ENCODE assay signal across 13 cellular contexts in genomic region chr12:46453428-46453827, GRCh38.
"Had no signal": no experiment of that assay in that cellular context is flagged by ENCODE, and none has a peak within 500 bp of the region (broad histone marks: within the 10 kb centered on the region; RNA-seq: fewer than 3 reads in every experiment).

No MANE protein-coding gene starts in this region.

- H3K27me3 Mint-ChIP-seq: activated naive CD8-positive, alpha-beta T cell treated with anti-CD3 and anti-CD28 coated beads, Interleukin-2, amount 10 ng/mL, durations not matched to agents 7 days and 5 days; stimulated activated naive CD8-positive, alpha-beta T cell treated with anti-CD3 and anti-CD28 coated beads, Interleukin-15, Interleukin-2, amounts not matched to agents 100 ng/mL and 50 ng/mL, for 24 hours; T-helper 17 cell had no signal

- H3K9me3 Mint-ChIP-seq: nephron progenitor cell; stimulated activated naive CD8-positive, alpha-beta T cell treated with anti-CD3 and anti-CD28 coated beads, Interleukin-15, Interleukin-2, amounts not matched to agents 100 ng/mL and 50 ng/mL, for 24 hours; WTC11 had no signal

- H3K4me3 Mint-ChIP-seq: activated naive CD8-positive, alpha-beta T cell treated with anti-CD3 and anti-CD28 coated beads, Interleukin-2, amount 10 ng/mL, durations not matched to agents 7 days and 5 days; nephron progenitor cell; stimulated activated naive CD8-positive, alpha-beta T cell treated with anti-CD3 and anti-CD28 coated beads, Interleukin-15, Interleukin-2, amounts not matched to agents 100 ng/mL and 50 ng/mL, for 24 hours; T-helper 17 cell; WTC11 had no signal

- H3K27ac ChIP-seq: gastroesophageal sphincter, left ventricle myocardium inferior, sigmoid colon, testis had no signal

- H3K27ac Mint-ChIP-seq: activated naive CD8-positive, alpha-beta T cell treated with anti-CD3 and anti-CD28 coated beads, Interleukin-2, amount 10 ng/mL, durations not matched to agents 7 days and 5 days; nephron progenitor cell; stimulated activated naive CD8-positive, alpha-beta T cell treated with anti-CD3 and anti-CD28 coated beads, Interleukin-15, Interleukin-2, amounts not matched to agents 100 ng/mL and 50 ng/mL, for 24 hours; T-helper 17 cell; WTC11 had no signal

- H3K36me3 ChIP-seq: gastroesophageal sphincter, left ventricle myocardium inferior, sigmoid colon had no signal

- H3K4me3 ChIP-seq: gastroesophageal sphincter, left ventricle myocardium inferior, sigmoid colon, testis had no signal

- H3K27me3 ChIP-seq: gastroesophageal sphincter, sigmoid colon, testis had no signal

- ATAC-seq: gastroesophageal sphincter, T-helper 17 cell, WTC11 had no signal

- DNase-seq: activated CD4-positive, alpha-beta T cell treated with anti-CD3 and anti-CD28 coated beads for 48 hours; activated naive CD8-positive, alpha-beta T cell treated with anti-CD3 and anti-CD28 coated beads, Interleukin-2, amount 10 ng/mL, durations not matched to agents 7 days and 5 days; islet precursor cell; left ventricle myocardium inferior; mesenchymal stem cell; nephron progenitor cell; sigmoid colon; stimulated activated CD4-positive, alpha-beta T cell treated with anti-CD3 and anti-CD28 coated beads, Interleukin-4, amount 100 ng/mL, for 1 hour; T-helper 17 cell; testis had no signal

- H3K9me3 ChIP-seq: gastroesophageal sphincter, left ventricle myocardium inferior, sigmoid colon, testis had no signal
